Comparison of ENCODE assay signal across 29 cellular contexts in the genomic region with DNA sequence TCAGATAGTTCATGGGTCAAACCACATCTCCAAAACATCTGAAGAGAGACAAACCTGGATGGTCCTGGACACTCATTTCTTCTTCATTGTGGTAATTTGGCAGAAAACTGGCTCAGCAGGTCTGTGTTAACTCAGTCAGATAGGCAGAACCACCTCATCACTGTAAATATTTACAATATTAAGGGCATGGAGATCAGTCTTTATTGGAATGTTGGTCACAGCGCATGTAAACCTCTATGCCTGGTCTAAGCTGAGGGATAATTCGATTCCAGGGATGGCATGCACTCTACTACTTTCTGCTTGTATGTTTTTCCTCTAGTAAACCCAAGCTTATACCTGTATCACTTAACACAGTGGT.
"Had no signal": no experiment of that assay in that cellular context is flagged by ENCODE, and none has a peak within 500 bp of the region (broad histone marks: within the 10 kb centered on the region; RNA-seq: fewer than 3 reads in every experiment).

No MANE protein-coding gene starts in this region.

- H3K4me2 ChIP-seq: KMS-11, PC-9, SK-N-SH had no signal

- H3K4me1 ChIP-seq: breast epithelium had no signal

- H3K36me3 ChIP-seq: adrenal gland, breast epithelium had no signal

- DNase-seq: activated CD4-positive, alpha-beta T cell treated with anti-CD3 and anti-CD28 coated beads for 36 hours; activated CD4-positive, alpha-beta T cell treated with anti-CD3 and anti-CD28 coated beads, Interleukin-2, amount 10 ng/mL, durations not matched to agents 7 days and 5 days; activated CD4-positive, alpha-beta T cell treated with anti-CD3 and anti-CD28 coated beads, Interleukin-2, amount 50 U/mL, for 48 hours; activated CD8-positive, alpha-beta T cell treated with anti-CD3 and anti-CD28 coated beads, Interleukin-2, amount 10 ng/mL, durations not matched to agents 7 days and 5 days; activated gamma-delta T cell treated with Interleukin-2 at 50 U/mL for 16 hours; activated naive CD4-positive, alpha-beta T cell treated with anti-CD3 and anti-CD28 coated beads for 36 hours; activated T-cell treated with anti-CD3 and anti-CD28 coated beads, Interleukin-2, amount 50 U/mL, for 4 hours; adrenal gland; body of pancreas; central memory CD4-positive, alpha-beta T cell; NCI-H187; NCI-H2107; NCI-H510A; NK-92 treated with Interleukin-12 subunit alpha and Interleukin-12 subunit beta, amount 100 ng/mL, for 24 hours had no signal

- ATAC-seq: activated CD4-positive, alpha-beta T cell treated with anti-CD3 and anti-CD28 coated beads for 36 hours; activated CD4-positive, CD25-positive, alpha-beta regulatory T cell treated with anti-CD3 and anti-CD28 coated beads, Interleukin-2, amount 50 U/mL, for 24 hours; activated CD8-positive, alpha-beta T cell treated with anti-CD3 and anti-CD28 coated beads, Interleukin-2, amount 10 ng/mL, durations not matched to agents 7 days and 5 days; activated naive CD4-positive, alpha-beta T cell treated with anti-CD3 and anti-CD28 coated beads, Interleukin-2, amount 50 U/mL, for 72 hours; activated T-cell treated with anti-CD3 and anti-CD28 coated beads, Interleukin-2, amount 50 U/mL, for 4 hours; body of pancreas; WTC11 had no signal

- H3K27ac Mint-ChIP-seq: activated CD4-positive, alpha-beta T cell treated with anti-CD3 and anti-CD28 coated beads for 36 hours; activated CD4-positive, alpha-beta T cell treated with anti-CD3 and anti-CD28 coated beads, Interleukin-2, amount 10 ng/mL, durations not matched to agents 7 days and 5 days; activated CD8-positive, alpha-beta T cell treated with anti-CD3 and anti-CD28 coated beads, Interleukin-2, amount 10 ng/mL, durations not matched to agents 7 days and 5 days; activated naive CD4-positive, alpha-beta T cell treated with anti-CD3 and anti-CD28 coated beads for 36 hours; activated T-helper 1 cell treated with anti-CD3 and anti-CD28 coated beads, Interleukin-12 subunit alpha, Interleukin-12 subunit beta, Interleukin-2, Interleukin-4 antibody, amounts not matched to agents 30 ng/mL and 10 ng/mL and 1 ng/mL, durations not matched to agents 14 hours and 24 hours and 36 hours; T-helper 1 cell treated with Interleukin-12 subunit alpha and Interleukin-12 subunit beta and Interleukin-4 antibody, amounts not matched to agents 30 μg/mL and 1 μg/mL, for 36 hours; T-helper 2 cell treated with Interferon-gamma antibody and Interleukin-4, amounts not matched to agents 5 μg/mL and 100 μg/mL, for 36 hours; WTC11 had no signal

- H3K4me3 Mint-ChIP-seq: activated CD4-positive, alpha-beta T cell treated with anti-CD3 and anti-CD28 coated beads for 36 hours; activated CD4-positive, alpha-beta T cell treated with anti-CD3 and anti-CD28 coated beads, Interleukin-2, amount 10 ng/mL, durations not matched to agents 7 days and 5 days; activated CD8-positive, alpha-beta T cell treated with anti-CD3 and anti-CD28 coated beads, Interleukin-2, amount 10 ng/mL, durations not matched to agents 7 days and 5 days; activated naive CD4-positive, alpha-beta T cell treated with anti-CD3 and anti-CD28 coated beads for 36 hours; activated T-cell treated with anti-CD3 and anti-CD28 coated beads, Interleukin-2, amount 50 U/mL, for 4 hours; activated T-helper 1 cell treated with anti-CD3 and anti-CD28 coated beads, Interleukin-12 subunit alpha, Interleukin-12 subunit beta, Interleukin-2, Interleukin-4 antibody, amounts not matched to agents 30 ng/mL and 10 ng/mL and 1 ng/mL, durations not matched to agents 14 hours and 24 hours and 36 hours; T-helper 1 cell treated with Interleukin-12 subunit alpha and Interleukin-12 subunit beta and Interleukin-4 antibody, amounts not matched to agents 30 μg/mL and 1 μg/mL, for 36 hours; T-helper 2 cell treated with Interferon-gamma antibody and Interleukin-4, amounts not matched to agents 5 μg/mL and 100 μg/mL, for 36 hours; WTC11 had no signal

- H3K27me3 Mint-ChIP-seq: activated CD4-positive, alpha-beta T cell treated with anti-CD3 and anti-CD28 coated beads for 36 hours; activated CD4-positive, alpha-beta T cell treated with anti-CD3 and anti-CD28 coated beads, Interleukin-2, amount 10 ng/mL, durations not matched to agents 7 days and 5 days had no signal

- H3K27ac ChIP-seq: adrenal gland, body of pancreas, breast epithelium, KMS-11, PC-9, RWPE1, SJSA1 had no signal

- H3K27me3 ChIP-seq: adrenal gland, body of pancreas, breast epithelium, SJSA1 had no signal

- FAIRE-seq: astrocyte, RCC 7860, TTC549 had no signal

- H3K4me3 ChIP-seq: adrenal gland, body of pancreas, breast epithelium, PC-9, SJSA1 had no signal

- H3K9ac ChIP-seq: KMS-11, SK-N-SH had no signal

- H2AFZ ChIP-seq: PC-9 had no signal

- H3K36me3 Mint-ChIP-seq: WTC11 had no signal

- H3K9me3 Mint-ChIP-seq: activated CD4-positive, alpha-beta T cell treated with anti-CD3 and anti-CD28 coated beads, Interleukin-2, amount 10 ng/mL, durations not matched to agents 7 days and 5 days; activated naive CD4-positive, alpha-beta T cell treated with anti-CD3 and anti-CD28 coated beads for 36 hours; activated naive CD4-positive, alpha-beta T cell treated with anti-CD3 and anti-CD28 coated beads, Interleukin-2, amount 50 U/mL, for 72 hours; activated T-cell treated with anti-CD3 and anti-CD28 coated beads, Interleukin-2, amount 50 U/mL, for 4 hours; activated T-helper 1 cell treated with anti-CD3 and anti-CD28 coated beads, Interleukin-12 subunit alpha, Interleukin-12 subunit beta, Interleukin-2, Interleukin-4 antibody, amounts not matched to agents 30 ng/mL and 10 ng/mL and 1 ng/mL, durations not matched to agents 14 hours and 24 hours and 36 hours; T-helper 1 cell treated with Interleukin-12 subunit alpha and Interleukin-12 subunit beta and Interleukin-4 antibody, amounts not matched to agents 30 μg/mL and 1 μg/mL, for 36 hours; T-helper 2 cell treated with Interferon-gamma antibody and Interleukin-4, amounts not matched to agents 5 μg/mL and 100 μg/mL, for 36 hours; WTC11 had no signal

- H3K9me3 ChIP-seq: adrenal gland, body of pancreas, breast epithelium, SJSA1, SK-N-SH had no signal
